ENCODE assay signal across 17 cellular contexts in the genomic region with DNA sequence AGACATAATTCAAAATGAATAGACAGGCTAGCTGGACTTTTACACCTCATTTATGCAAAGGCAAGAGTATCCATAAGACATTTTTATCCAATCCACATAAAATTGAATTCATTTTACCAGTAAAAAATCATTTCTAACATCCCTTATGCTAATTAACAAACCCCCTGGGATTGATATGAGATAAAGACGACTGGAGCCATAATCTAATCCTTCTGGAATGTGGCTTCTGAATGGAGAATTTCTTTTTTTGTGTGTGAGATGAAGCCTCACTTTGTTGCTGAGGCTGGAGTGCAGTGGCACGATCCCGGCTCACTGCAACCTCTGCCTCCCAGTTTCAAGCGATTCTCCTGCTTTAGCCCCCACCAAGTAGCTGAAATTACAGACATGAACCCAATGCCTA.
"Had no signal": no experiment of that assay in that cellular context is flagged by ENCODE, and none has a peak within 500 bp of the region (broad histone marks: within the 10 kb centered on the region; RNA-seq: fewer than 3 reads in every experiment).

No MANE protein-coding gene starts in this region.

- H3K27ac ChIP-seq: gastroesophageal sphincter, heart right ventricle, left lung, prostate gland, spleen, stomach, testis had no signal

- H3K4me3 ChIP-seq: gastroesophageal sphincter, heart right ventricle, left lung, prostate gland, spleen, stomach, testis had no signal

- ATAC-seq: gastroesophageal sphincter; heart right ventricle; left lung; natural killer cell treated with Interleukin-12 subunit alpha and Interleukin-12 subunit beta and Interleukin-15 and Interleukin-18, amount 100 ng/mL, for 72 hours; sciatic nerve had no signal

- H3K9me3 ChIP-seq: prostate gland, testis had no signal

- DNase-seq: activated CD4-positive, alpha-beta T cell treated with anti-CD3 and anti-CD28 coated beads, Interleukin-2, amount 50 U/mL, for 4 hours; activated CD4-positive, CD25-positive, alpha-beta regulatory T cell treated with anti-CD3 and anti-CD28 coated beads, Interleukin-2, amount 50 U/mL, for 72 hours; activated naive CD4-positive, alpha-beta T cell; activated naive CD8-positive, alpha-beta T cell treated with anti-CD3 and anti-CD28 coated beads, Interleukin-2, amount 10 ng/mL, durations not matched to agents 7 days and 5 days; activated T-cell treated with anti-CD3 and anti-CD28 coated beads for 4 hours; heart right ventricle; left lung; mammary epithelial cell; spleen; stomach; T-helper 1 cell; T1000; testis had no signal

- H3K27me3 ChIP-seq: gastroesophageal sphincter, heart right ventricle, left lung, spleen, stomach, testis had no signal

- H3K4me1 ChIP-seq: gastroesophageal sphincter, left lung, prostate gland, testis had no signal

- H3K36me3 ChIP-seq: gastroesophageal sphincter, heart right ventricle, left lung, prostate gland, spleen, stomach had no signal
